Comparison of ENCODE assay signal across 23 cellular contexts in genomic region chr4:2274320-2275043, GRCh38. TPM values are rescaled to one million over a fixed set of nuclear protein-coding genes. Genes with fewer than 3 reads are reported as not detected.
DNase-seq lines count a peak whose midpoint lies in the region; ATAC-seq, FAIRE-seq and TF ChIP-seq lines count a peak whose summit lies in the region.
"Had no signal": no experiment of that assay in that cellular context is flagged by ENCODE, and none has a peak within 500 bp of the region (broad histone marks: within the 10 kb centered on the region; RNA-seq: fewer than 3 reads in every experiment).

No MANE protein-coding gene starts in this region.

- peak overlapping the region; percentile 19 for H3K27ac Mint-ChIP-seq in T-helper 17 cell
- H3K27ac Mint-ChIP-seq: CD8-positive, alpha-beta T cell had no signal

- ATAC-seq in Right ventricle myocardium superior (ENCODE audit: poor library complexity) (no peak), left ventricle myocardium superior (no peak), T-helper 17 cell (no peak), GM18520 (IDR thresholded peaks at IDR 0.05; ENCODE audit: unreplicated experiment) (no peak), GM18870 (IDR thresholded peaks at IDR 0.05; ENCODE audit: unreplicated experiment) (no peak)
- ATAC-seq: CD8-positive, alpha-beta T cell had no signal

- intact Hi-C loops in Right ventricle myocardium superior (cut with DNase I) (no loop called here), left ventricle myocardium superior (cut with micrococcal nuclease) (no loop called here), kidney (cut with DNase I) (no loop called here)

- no peak overlapping the region for H3K4me3 Mint-ChIP-seq in T-helper 17 cell
- H3K4me3 Mint-ChIP-seq: CD8-positive, alpha-beta T cell had no signal

- H3K4me3 ChIP-seq in kidney (ENCODE audit: low read length in 2 of 2) = no peak overlapping the region
- H3K4me3 ChIP-seq: Peyer's patch, SJSA1 had no signal

- peaks cover 2% of the 10 kb centered on the region for H3K4me1 Mint-ChIP-seq in T-helper 17 cell

- peaks cover 0 to 2% of the 10 kb centered on the region in 2 donors for H3K36me3 ChIP-seq in kidney (ENCODE audit: control insufficient read depth in 1 of 2, insufficient read depth in 2 of 2, low read length in 2 of 2)
- H3K36me3 ChIP-seq: SJSA1 had no signal

- no peak for FAIRE-seq in kidney (lab: Jason Lieb, UNC)

- H3K36me3 Mint-ChIP-seq in T-helper 17 cell (ENCODE audit: low read depth) = no peaks in the 10 kb centered on the region

- TF ChIP-seq CTCF in kidney (IDR thresholded peaks at IDR 0.05; ENCODE audit: borderline replicate concordance, extremely low read depth, insufficient read depth) = no peak

- H3K27me3 Mint-ChIP-seq in T-helper 17 cell = no peaks in the 10 kb centered on the region

- no peak overlapping the region for H3K27ac ChIP-seq in kidney (ENCODE audit: low read depth in 2 of 2, low read length in 2 of 2)
- H3K27ac ChIP-seq: HL-60, Peyer's patch, SJSA1 had no signal

- H3K9ac ChIP-seq in kidney (ENCODE audit: low read length in 2 of 2) = no peak overlapping the region

- H3K9me3 ChIP-seq in T-helper 17 cell (ENCODE audit: control insufficient read depth, low read length, poor library complexity, severe bottlenecking) = no peaks in the 10 kb centered on the region
- no peaks in the 10 kb centered on the region for H3K9me3 ChIP-seq in kidney (ENCODE audit: control insufficient read depth in 1 of 2, low read length in 2 of 2)
- H3K9me3 ChIP-seq: Peyer's patch, SJSA1 had no signal

- DNase-seq in Right ventricle myocardium superior (peak; percentile 20), left ventricle myocardium superior (no peak), T-helper 17 cell (no peak), kidney (peak; percentile 45)
- no peak for DNase-seq in stimulated activated naive CD4-positive, alpha-beta T cell treated with Interleukin-2 at 50 U/mL for 16 hours (lab: John Stamatoyannopoulos, UW)
- DNase-seq: AML-193; C1 segment of cervical spinal cord; CD8-positive, alpha-beta T cell; GDM1; H7; KG1; NCI-H1092 treated with DMSO at 0.1 percent for 48 hours; NCI-H1436 treated with DMSO at 0.1 percent for 48 hours; NCI-H2029 treated with DMSO at 0.1 percent for 48 hours; NCI-H2171; NCI-H345; NCI-H524 treated with DMSO at 0.1 percent for 48 hours; NCI-H82; Peyer's patch had no signal

- H3K4me1 ChIP-seq in kidney (ENCODE audit: control insufficient read depth in 1 of 2, insufficient read depth in 1 of 2, low read depth in 1 of 2, low read length in 2 of 2) = no peaks in the 10 kb centered on the region
- H3K4me1 ChIP-seq: Peyer's patch, SJSA1 had no signal

RNA-seq across cellular contexts. Expression of gene MXD4, which starts 12.6 kb away (rescaled TPM):
- total RNA-seq in Right ventricle myocardium superior (31.5 TPM), left ventricle myocardium superior (44.0 TPM), T-helper 17 cell (100 to 1,000 TPM in 1 of 2 donors, 10 to 100 TPM in 1; 81.4 to 100 TPM), kidney (84.8 TPM)
- polyA plus RNA-seq in kidney (ENCODE audit: insufficient read depth, low read depth, low replicate concordance) = 49.8 TPM

RNA-seq across cellular contexts. Expression of gene HAUS3, which starts 32.6 kb away (rescaled TPM):
- total RNA-seq in Right ventricle myocardium superior (5.7 TPM), left ventricle myocardium superior (8.2 TPM), T-helper 17 cell (10 to 100 TPM; 78.5 to 94.5 TPM), kidney (12.1 TPM)
- 4.1 TPM for polyA plus RNA-seq in kidney (ENCODE audit: insufficient read depth, low read depth, low replicate concordance)

RNA-seq across cellular contexts. Expression of gene POLN, which starts 32.6 kb away (rescaled TPM):
- total RNA-seq in Right ventricle myocardium superior = 2.3 TPM
- 1.9 TPM for total RNA-seq in left ventricle myocardium superior
- total RNA-seq in T-helper 17 cell = 1 to 10 TPM; 2.8 to 3.9 TPM
- total RNA-seq in kidney = 3.8 TPM
- 1.3 TPM for polyA plus RNA-seq in kidney (ENCODE audit: insufficient read depth, low read depth, low replicate concordance)

Comparison
In these comparisons a context has a peak if more than half of its experiments do, and no peak if none do; other contexts are left out.
1. DNase-seq: peak in Right ventricle myocardium superior (single experiment) and kidney (single experiment); none in left ventricle myocardium superior (single experiment), T-helper 17 cell (0 of 3) and stimulated activated naive CD4-positive, alpha-beta T cell treated with Interleukin-2 at 50 U/mL for 16 hours (single experiment).